Comparison of ENCODE assay signal across 15 cellular contexts in the genomic region with DNA sequence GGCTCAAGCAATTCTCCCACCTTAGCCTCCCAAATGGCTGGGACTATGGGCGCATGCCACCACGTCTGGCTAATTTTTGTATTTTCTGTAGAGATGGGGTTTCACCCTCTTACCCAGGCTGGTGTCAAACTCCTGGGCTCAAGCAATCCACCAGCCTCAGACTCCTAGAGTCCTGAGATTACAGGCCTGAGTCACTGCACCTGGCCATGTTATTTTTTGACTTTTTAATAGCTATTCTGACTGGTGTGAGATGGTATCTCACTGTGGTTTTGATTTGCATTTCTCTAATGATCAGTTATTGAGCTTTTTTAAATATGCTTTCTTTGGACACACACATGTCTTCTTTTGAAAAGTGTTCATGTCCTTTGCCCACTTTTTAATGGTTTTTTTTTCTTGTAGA.
DNase-seq lines count a peak whose midpoint lies in the region; ATAC-seq and TF ChIP-seq lines count a peak whose summit lies in the region.
"Had no signal": no experiment of that assay in that cellular context is flagged by ENCODE, and none has a peak within 500 bp of the region (broad histone marks: within the 10 kb centered on the region; RNA-seq: fewer than 3 reads in every experiment).

No MANE protein-coding gene starts in this region.

- H3K4me3 Mint-ChIP-seq in nephron progenitor cell, result no peak overlapping the region
- H3K4me3 Mint-ChIP-seq: activated T-helper 17 cell treated with anti-CD3 and anti-CD28 coated beads, Interleukin-2, amount 50 U/mL, for 72 hours; B cell; naive thymus-derived CD8-positive, alpha-beta T cell had no signal

- no peak overlapping the region for H3K27ac Mint-ChIP-seq in nephron progenitor cell
- H3K27ac Mint-ChIP-seq: activated T-helper 17 cell treated with anti-CD3 and anti-CD28 coated beads, Interleukin-2, amount 50 U/mL, for 72 hours; B cell had no signal

- no peaks in the 10 kb centered on the region for H3K27me3 Mint-ChIP-seq in nephron progenitor cell (ENCODE audit: low read depth, poor library complexity)
- H3K27me3 Mint-ChIP-seq: activated T-helper 17 cell treated with anti-CD3 and anti-CD28 coated beads, Interleukin-2, amount 50 U/mL, for 72 hours; B cell; naive thymus-derived CD8-positive, alpha-beta T cell had no signal

- H3K4me1 Mint-ChIP-seq in nephron progenitor cell, result peaks cover 5% of the 10 kb centered on the region

- ATAC-seq in GM19035 (IDR thresholded peaks at IDR 0.05; ENCODE audit: unreplicated experiment), result peak; percentile 66
- ATAC-seq in HG02571 (IDR thresholded peaks at IDR 0.05; ENCODE audit: unreplicated experiment), result peak; percentile 86
- ATAC-seq in HG03159 (IDR thresholded peaks at IDR 0.05; ENCODE audit: unreplicated experiment), result peak; percentile 80

- TF ChIP-seq POLR2A in Raji (IDR thresholded peaks at IDR 0.05; ENCODE audit: insufficient read depth, low read depth, low read length), result 0 out of 2 replicates have a peak, but pooled peaks have one; percentile 25

- H3K9me3 Mint-ChIP-seq in nephron progenitor cell, result no peaks in the 10 kb centered on the region
- H3K9me3 Mint-ChIP-seq: activated T-helper 17 cell treated with anti-CD3 and anti-CD28 coated beads, Interleukin-2, amount 50 U/mL, for 72 hours; naive thymus-derived CD8-positive, alpha-beta T cell had no signal

- DNase-seq in nephron progenitor cell, result no peak
- no peak for DNase-seq in NCI-H146 (lab: John Stamatoyannopoulos, UW)
- DNase-seq in Ammon's horn (ENCODE audit: low spot score), result no peak
- DNase-seq in OCI-M1 (lab: John Stamatoyannopoulos, UW), result no peak
- DNase-seq: esophagus squamous epithelium, GF-D8, psoas muscle, tibial artery had no signal

- H3K36me3 Mint-ChIP-seq in nephron progenitor cell (ENCODE audit: low read depth), result peaks cover 4% of the 10 kb centered on the region

- no peak for TF ChIP-seq CTCF in nephron progenitor cell (IDR thresholded peaks at IDR 0.05)
